In genomic region chr19:10719466-10719961, GRCh38 we compare ENCODE assay signal across 8 cellular contexts. TPM values are rescaled to one million over a fixed set of nuclear protein-coding genes. Genes with fewer than 3 reads are reported as not detected.
A peak's percentile ranks its signal among the peaks of the same experiment; 100 is the strongest.
DNase-seq lines count a peak whose midpoint lies in the region; ATAC-seq and TF ChIP-seq lines count a peak whose summit lies in the region.

No MANE protein-coding gene starts in this region.

- H3K4me3 ChIP-seq in fibroblast of mammary gland (ENCODE audit: control insufficient read depth, low read depth, low read length) (peak overlapping the region; percentile 88), skeletal muscle satellite cell (ENCODE audit: low read length) (peak overlapping the region; percentile 91)

- no peaks in the 10 kb centered on the region for H3K27me3 ChIP-seq in skeletal muscle satellite cell (ENCODE audit: control insufficient read depth, insufficient read depth, low read length)

- H3K27ac Mint-ChIP-seq in HFFc6 = peak overlapping the region; percentile 68
- peak overlapping the region; percentile 84 to 88 for H3K27ac Mint-ChIP-seq in T-cell

- no peaks in the 10 kb centered on the region; the same call in 1 of the 2 replicates for H3K27me3 Mint-ChIP-seq in HFFc6 (ENCODE audit: insufficient read depth)
- H3K27me3 Mint-ChIP-seq in T-cell = no peaks in the 10 kb centered on the region

- POLR2A ChIA-PET in T-cell (lab: Charles Lee) = interaction anchor here (0.5 to 0.7 kb wide), 2 partner anchors 49 to 145 kb away, joined by 3 read pairs; no protein-coding TSS in a partner anchor

- ATAC-seq in T-cell (replicated peaks in 1 of 4) = no peak
- ATAC-seq in HG02973 (IDR thresholded peaks at IDR 0.05; ENCODE audit: unreplicated experiment) = no peak

- H3K9ac ChIP-seq in skeletal muscle satellite cell (ENCODE audit: low read depth, low read length) = peak overlapping the region; percentile 97

- DNase-seq in HFFc6 (no peak), T-cell (no peak), fibroblast of mammary gland (ENCODE audit: low read depth) (no peak), GM20000 (ENCODE audit: low spot score) (no peak), COR-L47 (lab: John Stamatoyannopoulos, UW) (no peak), RKO (ENCODE audit: low spot score) (no peak)

- no peaks in the 10 kb centered on the region for H3K36me3 Mint-ChIP-seq in HFFc6 (ENCODE audit: low read depth)
- peaks cover 3% of the 10 kb centered on the region for H3K36me3 Mint-ChIP-seq in T-cell

- H3K9me3 Mint-ChIP-seq in HFFc6 (no peaks in the 10 kb centered on the region), T-cell (no peaks in the 10 kb centered on the region)

- no peaks in the 10 kb centered on the region for H3K9me3 ChIP-seq in skeletal muscle satellite cell (replicated peaks; ENCODE audit: low read length)

- TF ChIP-seq CTCF in HFFc6 (IDR thresholded peaks at IDR 0.05) = no peak
- no peak for TF ChIP-seq CTCF in fibroblast of mammary gland (conservative IDR thresholded peaks at IDR 0.05; ENCODE audit: control insufficient read depth, insufficient read depth, low read depth, low read length)
- no peak for TF ChIP-seq CTCF in GM20000 (IDR thresholded peaks at IDR 0.05; ENCODE audit: extremely low read depth, missing control alignments)

- H3K4me3 Mint-ChIP-seq in HFFc6 = peak overlapping the region; percentile 100
- peak overlapping the region; percentile 89 to 98 (median 90) for H3K4me3 Mint-ChIP-seq in T-cell

- CTCF ChIA-PET in T-cell (lab: Charles Lee) = interaction anchor here (0.5 to 3.1 kb wide), 6 partner anchors 42 to 661 kb away, joined by 3 to 33 read pairs (median 7); partner anchors contain the start of gene TMED1 (in 1 of the 2)

- peaks cover 8% of the 10 kb centered on the region for H3K36me3 ChIP-seq in skeletal muscle satellite cell (ENCODE audit: insufficient read depth, low read length)

- peak overlapping the region; percentile 96 for H3K4me2 ChIP-seq in skeletal muscle satellite cell (ENCODE audit: low read length)

- H3K4me1 Mint-ChIP-seq in HFFc6 (ENCODE audit: low read depth) (peaks cover 26% of the 10 kb centered on the region), T-cell (peaks cover 48 to 58% (median 50%) of the 10 kb centered on the region in 3 donors)

- H3K4me1 ChIP-seq in skeletal muscle satellite cell (ENCODE audit: control insufficient read depth, insufficient read depth, low read length) = peaks cover 11% of the 10 kb centered on the region

RNA-seq across cellular contexts. Expression of gene DNM2, which starts 1.6 kb away (rescaled TPM):
- 100 to 1,000 TPM in 1 of 6 experiments, 10 to 100 TPM in 5; 91.5 to 122 (median 99.5) TPM for total RNA-seq in HFFc6 (2021; fragmentation: NEBNext Ultra II Directional; extraction: Animal tissue kit (Norgen Biotek cat#: 25700))
- total RNA-seq in T-cell = 100 to 1,000 TPM; 272 to 329 (median 297) TPM
- total RNA-seq in skeletal muscle satellite cell (2012; rRNA removed) = 73.8 TPM in 2 replicates

RNA-seq across cellular contexts. Expression of gene QTRT1, which starts 18.3 kb away (rescaled TPM):
- 10 to 100 TPM; 28.6 to 36.8 (median 35.0) TPM for total RNA-seq in HFFc6 (2021; fragmentation: NEBNext Ultra II Directional; extraction: Animal tissue kit (Norgen Biotek cat#: 25700))
- 10 to 100 TPM; 47.7 to 68.1 (median 55.1) TPM for total RNA-seq in T-cell
- 37.3 and 38.9 TPM in 2 replicates for total RNA-seq in skeletal muscle satellite cell (2012; rRNA removed)
